ENCODE assay signal across 8 cellular contexts in the genomic region with DNA sequence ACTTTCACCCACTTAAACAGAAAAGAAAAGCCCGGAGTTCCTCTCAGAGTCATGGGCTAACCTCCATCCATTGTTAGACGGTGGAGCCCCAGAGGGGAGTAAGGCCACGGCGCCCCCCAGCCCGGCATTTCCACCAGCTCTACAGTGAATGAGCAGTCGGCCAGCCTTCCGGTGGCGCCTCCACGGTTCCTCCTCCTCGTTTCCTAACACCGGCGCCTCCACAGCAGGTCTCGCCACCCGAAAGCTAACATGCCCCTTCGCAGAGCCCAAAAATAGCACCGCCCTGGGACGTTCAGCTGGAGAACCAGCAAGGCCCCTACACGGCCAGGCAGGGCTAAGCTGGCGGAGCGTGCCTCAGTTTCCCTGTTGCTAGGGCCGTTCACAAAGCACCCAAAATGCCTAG. TPM values are rescaled to one million over a fixed set of nuclear protein-coding genes. Genes with fewer than 3 reads are reported as not detected.
DNase-seq lines count a peak whose midpoint lies in the region; ATAC-seq and TF ChIP-seq lines count a peak whose summit lies in the region.

No MANE protein-coding gene starts in this region.

- peaks cover 0 to 4% (median 3%) of the 10 kb centered on the region in 3 donors for H3K27me3 Mint-ChIP-seq in naive B cell

- no peaks in the 10 kb centered on the region for H3K9me3 ChIP-seq in esophagus muscularis mucosa

- H3K4me3 Mint-ChIP-seq in naive B cell: peak overlapping the region; percentile 89 to 97 (median 95)

- H3K4me1 Mint-ChIP-seq in naive B cell: peaks cover 51 to 73% (median 67%) of the 10 kb centered on the region in 3 donors

- H3K27ac ChIP-seq in esophagus muscularis mucosa (replicated peaks in 1 of 4): peak overlapping the region; percentile 92 to 98 (median 94)
- H3K27ac ChIP-seq in temporal lobe (ENCODE audit: low read depth, low read length): peak overlapping the region; percentile 76

- WGBS in esophagus muscularis mucosa: 1% methylated on average over 19 of the region's 21 CpGs

- TF ChIP-seq CTCF in GM13976 (IDR thresholded peaks at IDR 0.05; ENCODE audit: borderline replicate concordance, control extremely low read depth, extremely low read depth, insufficient read depth, missing control alignments) (no peak), esophagus muscularis mucosa (IDR thresholded peaks at IDR 0.05) (no peak)

- in situ Hi-C loops in GM13976 (cut with MboI; ENCODE audit: low sequenced_read_pairs, unreplicated experiment): no loop called here

- H3K27ac Mint-ChIP-seq in naive B cell: peak overlapping the region; percentile 95 to 100 (median 99)

- H3K36me3 ChIP-seq in esophagus muscularis mucosa: no peaks in the 10 kb centered on the region

- peak overlapping the region; percentile 85 to 93 (median 91) for H3K4me3 ChIP-seq in esophagus muscularis mucosa

- H3K4me1 ChIP-seq in esophagus muscularis mucosa: peaks cover 29 to 60% (median 53%) of the 10 kb centered on the region in 4 donors

- DNase-seq in GM13976 (ENCODE audit: low spot score): peak; percentile 37
- DNase-seq in NCI-H69 (lab: John Stamatoyannopoulos, UW): peak; percentile 59
- peak; percentile 65 to 67 for DNase-seq in activated T-cell treated with anti-CD3 and anti-CD28 coated beads, Interleukin-2, amount 50 U/mL, for 48 hours
- DNase-seq in esophagus muscularis mucosa (ENCODE audit: extremely low spot score): peak; percentile 93
- peak; percentile 58 for DNase-seq in naive B cell

- no peaks in the 10 kb centered on the region for H3K36me3 Mint-ChIP-seq in naive B cell

- TF ChIP-seq POLR2A in esophagus muscularis mucosa (IDR thresholded peaks at IDR 0.05; ENCODE audit: low read depth): no peak

- H3K9me3 Mint-ChIP-seq in naive B cell: peaks cover 0 to 4% (median 0%) of the 10 kb centered on the region in 7 donors

- TF ChIP-seq EP300 in esophagus muscularis mucosa (IDR thresholded peaks at IDR 0.05): no peak

- ATAC-seq in naive B cell (ENCODE audit: low read depth in 2 of 2) (peak; percentile 9 to 25), GM19324 (IDR thresholded peaks at IDR 0.05; ENCODE audit: low FRiP score, unreplicated experiment) (no peak), GM21825 (IDR thresholded peaks at IDR 0.05; ENCODE audit: unreplicated experiment) (no peak)

- intact Hi-C loops in esophagus muscularis mucosa (cut with DNase I): loop anchor here (5.0 kb wide), 1 partner anchor 77 kb away; no protein-coding TSS in a partner anchor

- no peaks in the 10 kb centered on the region for H3K27me3 ChIP-seq in esophagus muscularis mucosa

RNA-seq across cellular contexts. Expression of a gene that starts 0.9 kb away (rescaled TPM):
- total RNA-seq in esophagus muscularis mucosa (10 to 100 TPM; 28.5 to 43.9 (median 32.4) TPM), temporal lobe (142 TPM)
- polyA plus RNA-seq in naive B cell (ENCODE audit: low read depth in 6 of 6): 10 to 100 TPM; 21.3 to 53.8 (median 32.0) TPM

Comparison
In these comparisons a context has a peak if more than half of its experiments do, and no peak if none do; other contexts are left out.
1. DNase-seq: peak in every context shown above with its lines; median percentile 93 in esophagus muscularis mucosa; 66 in activated T-cell treated with anti-CD3 and anti-CD28 coated beads, Interleukin-2, amount 50 U/mL, for 48 hours; 59 in NCI-H69; 58 in naive B cell; 37 in GM13976.
2. ATAC-seq: peak in naive B cell (2 of 2); none in GM19324 (single experiment) and GM21825 (single experiment).